1 cellular context compared by ENCODE assay signal in genomic region chr3:52250122-52250521, GRCh38.
TF ChIP-seq lines count a peak whose summit lies in the region.

No MANE protein-coding gene starts in this region.

TF ChIP-seq in SK-N-SH treated with all-trans-retinoic acid at 6 μM for 48 hours, 23 proteins besides CTCF, POLR2A, EP300 and RAD21 (continued from another document):
- TF ChIP-seq POU6F1 (CRISPR knock-in tag; IDR thresholded peaks at IDR 0.05; ENCODE audit: borderline replicate concordance, low read depth) (no peak), CREB5 (CRISPR knock-in tag; IDR thresholded peaks at IDR 0.05; ENCODE audit: low read depth) (no peak), ESRRG (CRISPR knock-in tag; IDR thresholded peaks at IDR 0.05) (no peak), SNAI2 (CRISPR knock-in tag; IDR thresholded peaks at IDR 0.05) (no peak), TOX (CRISPR knock-in tag; IDR thresholded peaks at IDR 0.05; ENCODE audit: borderline replicate concordance) (no peak), TSHZ2 (CRISPR knock-in tag; IDR thresholded peaks at IDR 0.05) (no peak), RARB (CRISPR knock-in tag; IDR thresholded peaks at IDR 0.05) (no peak), ZNF8 (CRISPR knock-in tag; IDR thresholded peaks at IDR 0.05) (no peak), ZFP30 (CRISPR knock-in tag; IDR thresholded peaks at IDR 0.05) (no peak)
